15 cellular contexts compared by ENCODE assay signal in the genomic region with DNA sequence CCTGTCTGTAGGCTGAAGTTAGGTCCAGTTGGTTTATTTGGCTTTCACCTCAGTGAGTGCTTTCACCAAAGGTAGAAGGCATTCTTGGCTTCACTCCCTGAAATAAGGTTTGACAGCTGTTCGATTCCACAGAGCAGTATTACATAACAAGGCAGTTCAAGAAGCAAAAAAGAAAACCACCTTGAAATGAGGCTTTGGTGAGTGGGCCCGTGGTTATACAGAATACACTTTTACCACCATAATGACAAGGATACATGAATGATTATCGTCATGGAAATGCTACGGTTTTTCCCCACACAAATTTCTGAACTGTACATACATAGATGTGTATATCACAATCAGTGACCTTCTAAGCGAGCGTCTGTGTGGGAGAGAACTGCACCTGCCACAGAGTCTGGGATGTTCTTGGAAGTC.
DNase-seq lines count a peak whose midpoint lies in the region; ATAC-seq and TF ChIP-seq lines count a peak whose summit lies in the region.
"Had no signal": no experiment of that assay in that cellular context is flagged by ENCODE, and none has a peak within 500 bp of the region (broad histone marks: within the 10 kb centered on the region; RNA-seq: fewer than 3 reads in every experiment).

No MANE protein-coding gene starts in this region.

- H3K36me3 ChIP-seq in ascending aorta = no peaks in the 10 kb centered on the region
- H3K36me3 ChIP-seq: heart left ventricle, left lung, neural progenitor cell had no signal

- POLR2A ChIA-PET in T-cell (lab: Charles Lee) = no interaction called here

- intact Hi-C loops in ascending aorta (cut with DNase I) = no loop called here

- peaks cover 0 to 5% of the 10 kb centered on the region in 2 donors for H3K4me1 ChIP-seq in ascending aorta

- CTCF ChIA-PET in T-cell (lab: Charles Lee) = no interaction called here

- peaks cover 0 to 14% (median 6%) of the 10 kb centered on the region in 3 donors for H3K4me1 Mint-ChIP-seq in T-cell

- no peaks in the 10 kb centered on the region for H3K9me3 Mint-ChIP-seq in T-cell
- H3K9me3 Mint-ChIP-seq: neural progenitor cell had no signal

- H3K27ac ChIP-seq in ascending aorta = no peak overlapping the region
- H3K27ac ChIP-seq: neural progenitor cell, VCaP had no signal

- no peak for TF ChIP-seq CTCF in fibroblast of mammary gland (conservative IDR thresholded peaks at IDR 0.05; ENCODE audit: control insufficient read depth, insufficient read depth, low read depth, low read length)
- TF ChIP-seq CTCF in ascending aorta (IDR thresholded peaks at IDR 0.05) = no peak

- peak overlapping the region; percentile 2 to 10 for H3K27ac Mint-ChIP-seq in T-cell
- H3K27ac Mint-ChIP-seq: neural progenitor cell had no signal

- H3K36me3 Mint-ChIP-seq in T-cell = no peaks in the 10 kb centered on the region
- H3K36me3 Mint-ChIP-seq: neural progenitor cell had no signal

- ATAC-seq in T-cell (replicated peaks in 1 of 4) (peak in 1 of 4 experiments; percentile 55), GM21381 (IDR thresholded peaks at IDR 0.05; ENCODE audit: unreplicated experiment) (no peak)
- ATAC-seq: heart left ventricle, left lung had no signal

- peak overlapping the region in 1 of 3 donors; percentile 22 for H3K4me3 Mint-ChIP-seq in T-cell
- H3K4me3 Mint-ChIP-seq: neural progenitor cell had no signal

- H3K4me3 ChIP-seq in fibroblast of mammary gland (ENCODE audit: control insufficient read depth, low read depth, low read length) (peak overlapping the region; percentile 68), ascending aorta (no peak overlapping the region)
- H3K4me3 ChIP-seq: heart left ventricle, left lung, neural progenitor cell had no signal

- no peaks in the 10 kb centered on the region for H3K27me3 Mint-ChIP-seq in T-cell

- no peaks in the 10 kb centered on the region for H3K27me3 ChIP-seq in ascending aorta
- H3K27me3 ChIP-seq: heart left ventricle, left lung, neural progenitor cell had no signal

- DNase-seq in stimulated activated CD4-positive, alpha-beta T cell treated with anti-CD3 and anti-CD28 coated beads, TNF-alpha, amount 100 ng/mL, for 24 hours (ENCODE audit: low read depth in 3 of 3) = peak in 2 of 3 experiments; percentile 1 to 13
- no peak for DNase-seq in stimulated activated CD4-positive, alpha-beta T cell treated with anti-CD3 and anti-CD28 coated beads, Interleukin-4, amount 100 ng/mL, for 4 hours
- DNase-seq in T-cell = no peak
- DNase-seq in fibroblast of mammary gland (ENCODE audit: low read depth) = no peak
- no peak for DNase-seq in DMS114 treated with DMSO at 0.1 percent for 48 hours (lab: John Stamatoyannopoulos, UW; ENCODE audit: unreplicated experiment)
- DNase-seq in ascending aorta (ENCODE audit: low spot score in 2 of 2) = no peak
- DNase-seq in OCI-M1 (lab: John Stamatoyannopoulos, UW) = no peak
- DNase-seq: COR-L47, HCEC 1CT, heart left ventricle, KBM-7, left lung had no signal

- no peaks in the 10 kb centered on the region for H3K9me3 ChIP-seq in ascending aorta
- H3K9me3 ChIP-seq: heart left ventricle, left lung had no signal

Comparison
In these comparisons a context has a peak if more than half of its experiments do, and no peak if none do; other contexts are left out.
1. DNase-seq: peak in stimulated activated CD4-positive, alpha-beta T cell treated with anti-CD3 and anti-CD28 coated beads, TNF-alpha, amount 100 ng/mL, for 24 hours (2 of 3); none in stimulated activated CD4-positive, alpha-beta T cell treated with anti-CD3 and anti-CD28 coated beads, Interleukin-4, amount 100 ng/mL, for 4 hours (0 of 2), T-cell (0 of 34), fibroblast of mammary gland (single experiment), DMS114 treated with DMSO at 0.1 percent for 48 hours (single experiment), ascending aorta (0 of 2) and OCI-M1 (single experiment).